ENCODE assay signal across 21 cellular contexts in the genomic region with DNA sequence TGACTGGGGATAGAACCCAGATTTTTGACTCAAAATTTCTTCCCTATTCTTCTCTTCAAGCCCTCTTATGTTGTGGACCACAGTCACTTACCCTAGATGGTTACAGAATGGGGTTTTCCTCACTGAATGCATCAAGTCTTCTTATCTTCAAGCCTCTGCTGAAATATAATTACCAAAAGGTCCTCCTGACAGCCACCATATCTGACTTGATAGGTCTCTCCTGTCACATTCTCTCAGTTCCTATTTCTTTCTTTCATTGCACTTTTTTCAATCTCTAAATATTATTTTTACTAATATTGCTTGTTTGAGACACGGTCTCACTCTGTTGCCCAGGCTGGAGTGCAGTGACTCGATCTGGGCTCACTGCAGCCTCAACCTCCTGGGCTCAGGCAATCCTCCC. TPM values are rescaled to one million over a fixed set of nuclear protein-coding genes. Genes with fewer than 3 reads are reported as not detected.
DNase-seq lines count a peak whose midpoint lies in the region; ATAC-seq, FAIRE-seq and TF ChIP-seq lines count a peak whose summit lies in the region.
"Had no signal": no experiment of that assay in that cellular context is flagged by ENCODE, and none has a peak within 500 bp of the region (broad histone marks: within the 10 kb centered on the region; RNA-seq: fewer than 3 reads in every experiment).

No MANE protein-coding gene starts in this region.

- no peak for TF ChIP-seq CTCF in mesothelial cell of epicardium (IDR thresholded peaks at IDR 0.05; ENCODE audit: unreplicated experiment)
- TF ChIP-seq CTCF in RWPE1 (conservative IDR thresholded peaks at IDR 0.05; ENCODE audit: low read depth), result no peak

- no peak overlapping the region for H3K27ac Mint-ChIP-seq in activated naive CD4-positive, alpha-beta T cell treated with anti-CD3 and anti-CD28 coated beads, Interleukin-2, amount 10 ng/mL, durations not matched to agents 7 days and 5 days
- H3K27ac Mint-ChIP-seq in T-helper 17 cell, result no peak overlapping the region
- no peak overlapping the region for H3K27ac Mint-ChIP-seq in mesothelial cell of epicardium
- no peak overlapping the region for H3K27ac Mint-ChIP-seq in stimulated activated effector memory CD8-positive, alpha-beta T cell treated with anti-CD3 and anti-CD28 coated beads, Interleukin-12 subunit alpha, Interleukin-12 subunit beta, amount 100 ng/mL, for 72 hours

- H3K36me3 Mint-ChIP-seq in activated naive CD4-positive, alpha-beta T cell treated with anti-CD3 and anti-CD28 coated beads, Interleukin-2, amount 10 ng/mL, durations not matched to agents 7 days and 5 days, result peaks cover 2% of the 10 kb centered on the region
- peaks cover 2% of the 10 kb centered on the region for H3K36me3 Mint-ChIP-seq in T-helper 17 cell (ENCODE audit: low read depth)
- H3K36me3 Mint-ChIP-seq in mesothelial cell of epicardium, result no peaks in the 10 kb centered on the region
- no peaks in the 10 kb centered on the region for H3K36me3 Mint-ChIP-seq in stimulated activated effector memory CD8-positive, alpha-beta T cell treated with anti-CD3 and anti-CD28 coated beads, Interleukin-12 subunit alpha, Interleukin-12 subunit beta, amount 100 ng/mL, for 72 hours

- peak overlapping the region; percentile 76 for H3K4me3 Mint-ChIP-seq in activated naive CD4-positive, alpha-beta T cell treated with anti-CD3 and anti-CD28 coated beads, Interleukin-2, amount 10 ng/mL, durations not matched to agents 7 days and 5 days
- peak overlapping the region; percentile 97 for H3K4me3 Mint-ChIP-seq in T-helper 17 cell
- H3K4me3 Mint-ChIP-seq in mesothelial cell of epicardium, result peak overlapping the region; percentile 77
- H3K4me3 Mint-ChIP-seq in stimulated activated effector memory CD8-positive, alpha-beta T cell treated with anti-CD3 and anti-CD28 coated beads, Interleukin-12 subunit alpha, Interleukin-12 subunit beta, amount 100 ng/mL, for 72 hours, result peak overlapping the region; percentile 87

- CTCF ChIA-PET in activated naive CD4-positive, alpha-beta T cell treated with anti-CD3 and anti-CD28 coated beads, Interleukin-2, amount 10 ng/mL, durations not matched to agents 7 days and 5 days (lab: Charles Lee), result interaction anchor here (0.8 kb wide), 1 partner anchor 8 kb away, joined by 3 read pairs; no protein-coding TSS in a partner anchor
- CTCF ChIA-PET in RWPE1 (lab: Yijun Ruan, JAX), result no interaction called here

- POLR2A ChIA-PET in RWPE1 (lab: Yijun Ruan, JAX; ENCODE audit: low non-redundant PET), result no interaction called here

- no peaks in the 10 kb centered on the region for H3K9me3 Mint-ChIP-seq in activated naive CD4-positive, alpha-beta T cell treated with anti-CD3 and anti-CD28 coated beads, Interleukin-2, amount 10 ng/mL, durations not matched to agents 7 days and 5 days
- H3K9me3 Mint-ChIP-seq in mesothelial cell of epicardium, result no peaks in the 10 kb centered on the region
- H3K9me3 Mint-ChIP-seq in stimulated activated effector memory CD8-positive, alpha-beta T cell treated with anti-CD3 and anti-CD28 coated beads, Interleukin-12 subunit alpha, Interleukin-12 subunit beta, amount 100 ng/mL, for 72 hours, result no peaks in the 10 kb centered on the region

- ATAC-seq in T-helper 17 cell (no peak), GM19023 (IDR thresholded peaks at IDR 0.05; ENCODE audit: unreplicated experiment) (no peak)
- no peak for ATAC-seq in stimulated activated effector memory CD8-positive, alpha-beta T cell treated with anti-CD3 and anti-CD28 coated beads, Interleukin-12 subunit alpha, Interleukin-12 subunit beta, amount 100 ng/mL, for 72 hours

- DNase-seq in activated naive CD4-positive, alpha-beta T cell treated with anti-CD3 and anti-CD28 coated beads, Interleukin-2, amount 10 ng/mL, durations not matched to agents 7 days and 5 days, result no peak
- DNase-seq in activated naive CD4-positive, alpha-beta T cell treated with Interleukin-2 at 50 U/mL for 16 hours, result no peak
- DNase-seq in T-helper 17 cell, result no peak
- no peak for DNase-seq in mesothelial cell of epicardium (ENCODE audit: low spot score in 2 of 2, unreplicated experiment in 2 of 2)
- no peak for DNase-seq in stimulated activated effector memory CD8-positive, alpha-beta T cell treated with anti-CD3 and anti-CD28 coated beads, Interleukin-12 subunit alpha, Interleukin-12 subunit beta, amount 100 ng/mL, for 72 hours (ENCODE audit: low spot score in 2 of 2)
- DNase-seq in RCC 7860 (ENCODE audit: low spot score), result no peak
- DNase-seq in RWPE1 (ENCODE audit: low spot score), result no peak
- DNase-seq: cortex of kidney; DMS53; glutamatergic neuron; GOT3; mesendoderm; NCI-H1436; NCI-H524 treated with DMSO at 0.1 percent for 48 hours; retina; stimulated activated CD4-positive, alpha-beta T cell treated with anti-CD3 and anti-CD28 coated beads, Interleukin-12 subunit alpha, Interleukin-12 subunit beta, amount 100 ng/mL, for 4 hours; WERI-Rb-1 had no signal

- FAIRE-seq in RCC 7860 (lab: Jason Lieb, UNC), result no peak
- FAIRE-seq: bronchial epithelial cell had no signal

- no peaks in the 10 kb centered on the region for H3K9me3 ChIP-seq in T-helper 17 cell (ENCODE audit: control insufficient read depth, low read length, poor library complexity, severe bottlenecking)

- no peak overlapping the region for H3K27ac ChIP-seq in RWPE1
- H3K27ac ChIP-seq: C4-2B, WERI-Rb-1 had no signal

- H3K27me3 Mint-ChIP-seq in activated naive CD4-positive, alpha-beta T cell treated with anti-CD3 and anti-CD28 coated beads, Interleukin-2, amount 10 ng/mL, durations not matched to agents 7 days and 5 days, result peaks cover 78% of the 10 kb centered on the region
- H3K27me3 Mint-ChIP-seq in T-helper 17 cell (peaks cover 15% of the 10 kb centered on the region), mesothelial cell of epicardium (ENCODE audit: low read depth) (peaks cover 11% of the 10 kb centered on the region)

- peaks cover 23% of the 10 kb centered on the region for H3K4me1 Mint-ChIP-seq in activated naive CD4-positive, alpha-beta T cell treated with anti-CD3 and anti-CD28 coated beads, Interleukin-2, amount 10 ng/mL, durations not matched to agents 7 days and 5 days
- H3K4me1 Mint-ChIP-seq in T-helper 17 cell (peaks cover 11% of the 10 kb centered on the region), mesothelial cell of epicardium (peaks cover 10% of the 10 kb centered on the region)
- H3K4me1 Mint-ChIP-seq in stimulated activated effector memory CD8-positive, alpha-beta T cell treated with anti-CD3 and anti-CD28 coated beads, Interleukin-12 subunit alpha, Interleukin-12 subunit beta, amount 100 ng/mL, for 72 hours, result peaks cover 8% of the 10 kb centered on the region

RNA-seq across cellular contexts. Expression of gene COPZ2, which starts 1.1 kb away (rescaled TPM):
- total RNA-seq in T-helper 17 cell, result 1 to 10 TPM in 1 of 2 donors, not detected in 1; 1.0 TPM
- total RNA-seq in mesothelial cell of epicardium, result 28.2 to 31.8 TPM (median 30.7 TPM) in 3 replicates
- total RNA-seq: MCF 10A had no signal

RNA-seq across cellular contexts. Expression of gene NFE2L1, which starts 9.5 kb away (rescaled TPM):
- total RNA-seq in T-helper 17 cell (10 to 100 TPM; 41.2 to 42.2 TPM), mesothelial cell of epicardium (134 to 137 TPM (median 136 TPM) in 3 replicates)

Comparison
In these comparisons a context has a peak if more than half of its experiments do, and no peak if none do; other contexts are left out.
1. RNA of gene COPZ2, which starts 1.1 kb away (total RNA-seq): 28.2 to 31.8 TPM in mesothelial cell of epicardium; 1.0 TPM in T-helper 17 cell; every median in the first group is over 10 times any median in the second.
2. Peak in every context shown above with its lines, with median percentiles within 50 percentile points of each other: H3K4me3 Mint-ChIP-seq.